Comparison of ENCODE assay signal across 19 cellular contexts in the genomic region with DNA sequence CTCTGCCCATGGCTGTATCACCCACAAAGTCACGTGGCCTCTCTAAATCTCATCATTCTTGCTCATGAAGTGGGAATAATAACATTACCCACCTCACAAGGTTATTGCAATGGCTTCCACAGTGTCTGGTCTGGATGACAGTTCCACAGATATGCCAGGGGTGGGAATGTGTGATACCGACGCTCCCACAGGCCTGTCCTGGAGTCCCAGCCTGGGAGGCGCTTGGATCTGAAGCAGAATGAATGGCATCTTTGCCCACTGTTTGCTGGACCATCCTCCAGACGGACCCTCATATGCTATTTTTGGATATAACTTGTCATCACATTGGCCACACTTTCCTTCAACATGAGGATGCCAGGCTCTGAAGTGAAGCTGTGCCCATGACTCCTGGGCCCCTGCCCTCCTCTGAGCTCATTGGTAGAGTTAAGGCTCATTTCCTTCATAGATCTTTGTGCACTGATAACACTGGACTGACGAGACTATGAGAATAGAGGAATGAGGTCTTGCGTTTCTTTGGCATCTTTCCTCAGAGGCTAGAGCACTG.
DNase-seq lines count a peak whose midpoint lies in the region; ATAC-seq, FAIRE-seq and TF ChIP-seq lines count a peak whose summit lies in the region.
"Had no signal": no experiment of that assay in that cellular context is flagged by ENCODE, and none has a peak within 500 bp of the region (broad histone marks: within the 10 kb centered on the region; RNA-seq: fewer than 3 reads in every experiment).

No MANE protein-coding gene starts in this region.

- H3K4me3 Mint-ChIP-seq in stimulated activated naive CD8-positive, alpha-beta T cell treated with anti-CD3 and anti-CD28 coated beads, Interleukin-15, amount 100 ng/mL, for 72 hours = no peak overlapping the region
- H3K4me3 Mint-ChIP-seq: CD14-positive monocyte; CD8-positive, alpha-beta T cell; H9 had no signal

- H3K27me3 Mint-ChIP-seq in stimulated activated naive CD8-positive, alpha-beta T cell treated with anti-CD3 and anti-CD28 coated beads, Interleukin-15, amount 100 ng/mL, for 72 hours = peaks cover 9% of the 10 kb centered on the region

- peaks cover 0 to under 1% (median 0%) of the 10 kb centered on the region in 12 donors for H3K9me3 ChIP-seq in heart left ventricle
- H3K9me3 ChIP-seq in lung (ENCODE audit: control insufficient read depth in 2 of 2, insufficient read depth in 1 of 2, low read length in 1 of 2) = peaks cover 0 to 5% of the 10 kb centered on the region in 2 donors

- H3K36me3 ChIP-seq in heart left ventricle = no peaks in the 10 kb centered on the region
- no peaks in the 10 kb centered on the region for H3K36me3 ChIP-seq in lung (ENCODE audit: control insufficient read depth in 2 of 2, insufficient read depth in 2 of 2, low read length in 2 of 2)

- no peaks in the 10 kb centered on the region for H3K9me3 Mint-ChIP-seq in stimulated activated naive CD8-positive, alpha-beta T cell treated with anti-CD3 and anti-CD28 coated beads, Interleukin-15, amount 100 ng/mL, for 72 hours
- H3K9me3 Mint-ChIP-seq: CD8-positive, alpha-beta T cell had no signal

- DNase-seq in heart left ventricle (no peak), cardiac septum (ENCODE audit: low spot score) (no peak), ecto neural progenitor cell (ENCODE audit: low spot score) (peak; percentile 11), lung (ENCODE audit: low spot score) (peak; percentile 24), urothelium cell line (ENCODE audit: low spot score) (no peak), NOMO-1 treated with DMSO at 0.1 percent for 48 hours (lab: John Stamatoyannopoulos, UW; ENCODE audit: unreplicated experiment) (no peak)
- no peak for DNase-seq in stimulated activated naive CD8-positive, alpha-beta T cell treated with anti-CD3 and anti-CD28 coated beads, Interleukin-15, amount 100 ng/mL, for 72 hours
- DNase-seq: CD8-positive, alpha-beta T cell; COR-L47; DMS153; DMS79 treated with DMSO at 0.1 percent for 48 hours; EL; GOT3; H9 had no signal

- H3K4me1 ChIP-seq in heart left ventricle (peaks cover 0 to 12% (median 5%) of the 10 kb centered on the region in 12 donors), lung (ENCODE audit: control insufficient read depth in 2 of 2, insufficient read depth in 2 of 2, low read length in 2 of 2) (no peaks in the 10 kb centered on the region)

- 50 to 67% (median 54%) methylated on average over 7 of the region's 7 CpGs for WGBS in heart left ventricle, 4 donors
- WGBS in lung, 2 donors = 77 to 85% methylated on average over 7 of the region's 7 CpGs

- TF ChIP-seq CTCF in heart left ventricle (IDR thresholded peaks at IDR 0.05) (no peak), lung (IDR thresholded peaks at IDR 0.05; ENCODE audit: control extremely low read depth, extremely low read depth) (no peak)

- H3K4me3 ChIP-seq in heart left ventricle (no peak overlapping the region), lung (no peak overlapping the region)

- no peaks in the 10 kb centered on the region for H3K27me3 ChIP-seq in heart left ventricle
- no peaks in the 10 kb centered on the region for H3K27me3 ChIP-seq in lung (ENCODE audit: control insufficient read depth, insufficient read depth)

- ATAC-seq in heart left ventricle = peak; percentile 39 to 68 (median 53)
- no peak for ATAC-seq in lung (ENCODE audit: insufficient read depth, low FRiP score)
- ATAC-seq in stimulated activated naive CD8-positive, alpha-beta T cell treated with anti-CD3 and anti-CD28 coated beads, Interleukin-15, amount 100 ng/mL, for 72 hours = no peak
- ATAC-seq: CD8-positive, alpha-beta T cell had no signal

- no peak for TF ChIP-seq POLR2A in heart left ventricle (IDR thresholded peaks at IDR 0.05)

- no peak overlapping the region for H3K27ac Mint-ChIP-seq in stimulated activated naive CD8-positive, alpha-beta T cell treated with anti-CD3 and anti-CD28 coated beads, Interleukin-15, amount 100 ng/mL, for 72 hours
- H3K27ac Mint-ChIP-seq: CD14-positive monocyte; CD8-positive, alpha-beta T cell; H9 had no signal

- intact Hi-C loops in heart left ventricle (cut with DNase I) = loop anchor here in 6 of 10 donors (5.0 to 10.0 kb wide), 4 partner anchors 79 to 456 kb away; a partner anchor contains a TSS
- intact Hi-C loops in cardiac septum (cut with DNase I) = loop anchor here (10.0 kb wide), 1 partner anchor 456 kb away; a partner anchor contains a TSS

- H3K4me1 Mint-ChIP-seq in stimulated activated naive CD8-positive, alpha-beta T cell treated with anti-CD3 and anti-CD28 coated beads, Interleukin-15, amount 100 ng/mL, for 72 hours = no peaks in the 10 kb centered on the region
- H3K4me1 Mint-ChIP-seq: CD14-positive monocyte had no signal

- FAIRE-seq in urothelium cell line (lab: Jason Lieb, UNC) = peak; percentile 55
- FAIRE-seq: D721Med, G401.6, GM12891 had no signal

- H3K27ac ChIP-seq in heart left ventricle (peak overlapping the region in 1 of 12 donors; percentile 5), lung (ENCODE audit: low read depth in 1 of 2, low read length in 1 of 2) (no peak overlapping the region)
- H3K27ac ChIP-seq: 22Rv1 had no signal

Comparison
In these comparisons a context has a peak if more than half of its experiments do, and no peak if none do; other contexts are left out.
1. ATAC-seq: peak in heart left ventricle (4 of 4); none in lung (single experiment) and stimulated activated naive CD8-positive, alpha-beta T cell treated with anti-CD3 and anti-CD28 coated beads, Interleukin-15, amount 100 ng/mL, for 72 hours (single experiment).
2. DNase-seq: peak in ecto neural progenitor cell (single experiment) and lung (single experiment); none in heart left ventricle (0 of 5), cardiac septum (single experiment), urothelium cell line (single experiment), stimulated activated naive CD8-positive, alpha-beta T cell treated with anti-CD3 and anti-CD28 coated beads, Interleukin-15, amount 100 ng/mL, for 72 hours (0 of 2) and NOMO-1 treated with DMSO at 0.1 percent for 48 hours (single experiment).